ENCODE assay signal across 12 cellular contexts in the genomic region with DNA sequence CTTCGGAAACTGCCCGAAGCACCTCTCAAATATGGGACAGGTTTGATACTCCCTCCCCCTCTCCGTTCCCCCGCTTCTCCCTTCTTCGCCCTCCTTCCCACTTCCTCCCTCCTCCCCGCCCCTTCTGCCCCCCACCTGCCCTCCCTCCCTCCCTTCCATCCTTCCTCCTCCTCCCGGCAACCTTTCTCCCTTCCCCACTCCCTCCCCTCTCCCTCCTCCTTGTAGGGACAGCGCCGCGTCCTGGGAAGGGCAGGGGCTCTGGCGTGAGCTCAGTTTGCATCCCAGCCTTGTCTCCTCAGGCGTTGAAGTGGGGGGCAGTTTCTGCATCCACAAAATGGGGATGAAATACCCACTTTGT. TPM values are rescaled to one million over a fixed set of nuclear protein-coding genes. Genes with fewer than 3 reads are reported as not detected.
DNase-seq lines count a peak whose midpoint lies in the region; ATAC-seq, FAIRE-seq and TF ChIP-seq lines count a peak whose summit lies in the region.
"Had no signal": no experiment of that assay in that cellular context is flagged by ENCODE, and none has a peak within 500 bp of the region (broad histone marks: within the 10 kb centered on the region; RNA-seq: fewer than 3 reads in every experiment).

No MANE protein-coding gene starts in this region.

- dilution Hi-C loops in keratinocyte (cut with MboI; ENCODE audit: extremely low pct_ligation_motif_present, low sequenced_read_pairs): no loop called here

- ATAC-seq in HG03521 (IDR thresholded peaks at IDR 0.05; ENCODE audit: unreplicated experiment) (no peak), GM18858 (IDR thresholded peaks at IDR 0.05; ENCODE audit: unreplicated experiment) (no peak), GM18511 (IDR thresholded peaks at IDR 0.05; ENCODE audit: unreplicated experiment) (no peak)

- FAIRE-seq in keratinocyte (lab: Jason Lieb, UNC): no peak

- H3K4me2 ChIP-seq in keratinocyte (ENCODE audit: control insufficient read depth, extremely low read depth, insufficient read depth, low read depth, low read length): peak overlapping the region; percentile 93

- H3K79me2 ChIP-seq in keratinocyte (ENCODE audit: control insufficient read depth, insufficient read depth, low read length): no peaks in the 10 kb centered on the region

- TF ChIP-seq CTCF in VCaP (conservative IDR thresholded peaks at IDR 0.05): no peak
- TF ChIP-seq CTCF in keratinocyte (optimal IDR thresholded peaks at IDR 0.05 in 1 of 3, IDR thresholded peaks at IDR 0.05 in 1 of 3, conservative IDR thresholded peaks at IDR 0.05 in 1 of 3; ENCODE audit: extremely low read depth in 1 of 3, insufficient read depth in 2 of 3, low read length in 3 of 3): no peak

- H3K9me3 ChIP-seq in keratinocyte (ENCODE audit: control insufficient read depth, low read depth, low read length): no peaks in the 10 kb centered on the region
- H3K9me3 ChIP-seq: adrenal gland had no signal

- H3K4me3 ChIP-seq in keratinocyte (ENCODE audit: control insufficient read depth in 2 of 3, extremely low read depth in 1 of 3, insufficient read depth in 2 of 3, low read depth in 1 of 3, low read length in 3 of 3): no peak overlapping the region

- H2AFZ ChIP-seq in keratinocyte (ENCODE audit: control insufficient read depth, low read length): no peak overlapping the region

- H3K9me1 ChIP-seq in keratinocyte (ENCODE audit: control insufficient read depth, extremely low read depth, insufficient read depth, low read length): no peaks in the 10 kb centered on the region

- H3K27ac ChIP-seq in VCaP (peak overlapping the region; percentile 59), keratinocyte (ENCODE audit: control insufficient read depth, insufficient read depth, low read length) (no peak overlapping the region)
- H3K27ac ChIP-seq: epithelial cell of prostate had no signal

- no peaks in the 10 kb centered on the region for H4K20me1 ChIP-seq in keratinocyte (ENCODE audit: control insufficient read depth, extremely low read depth, insufficient read depth, low read length)

- no peak overlapping the region for H3K9ac ChIP-seq in keratinocyte (ENCODE audit: control insufficient read depth, extremely low read depth, insufficient read depth, low read length)

- no peaks in the 10 kb centered on the region for H3K36me3 ChIP-seq in keratinocyte (ENCODE audit: control insufficient read depth in 2 of 2, extremely low read depth in 1 of 2, insufficient read depth in 2 of 2, low read length in 2 of 2)
- H3K36me3 ChIP-seq: adrenal gland had no signal

- H3K27me3 ChIP-seq in keratinocyte (ENCODE audit: control insufficient read depth, extremely low read depth, insufficient read depth, low read length): peaks cover 12% of the 10 kb centered on the region
- H3K27me3 ChIP-seq: adrenal gland had no signal

- peaks cover 32% of the 10 kb centered on the region for H3K4me1 ChIP-seq in keratinocyte (ENCODE audit: control insufficient read depth, extremely low read depth, insufficient read depth, low read length)

- DNase-seq in A172 (ENCODE audit: low spot score) (peak; percentile 8), Daoy (ENCODE audit: low read depth) (peak; percentile 25), keratinocyte (ENCODE audit: low read depth, low spot score) (no peak), NCI-H82 treated with DMSO at 0.1 percent for 48 hours (lab: John Stamatoyannopoulos, UW; ENCODE audit: unreplicated experiment) (no peak)
- DNase-seq: midbrain, NCI-H1417 treated with DMSO at 0.1 percent for 48 hours had no signal

RNA-seq across cellular contexts. Expression of a gene that starts 6.1 kb away (rescaled TPM):
- total RNA-seq in A172 (2014; rRNA removed; shearing (Covaris generic)): 0.02 TPM in 1 of 2 replicates, not detected in the other
- total RNA-seq in Daoy (2014; rRNA removed; shearing (Covaris generic)): 0.17 and 0.51 TPM in 2 replicates
- 0.05 TPM in 1 of 3 replicates, not detected in the others for polyA plus RNA-seq in keratinocyte
- polyA plus RNA-seq in keratinocyte (2011; ENCODE audit: low read depth): not detected
- polyA plus RNA-seq in keratinocyte (2011; cell fraction: cytosol; rRNA removed): 0.03 and 0.05 TPM in 2 replicates
- polyA plus RNA-seq in keratinocyte (2011; cell fraction: nucleus; rRNA removed): 0.01 and 0.09 TPM in 2 replicates
- polyA plus RNA-seq in keratinocyte (2012; ENCODE audit: low replicate concordance): 0.01 TPM in 1 of 2 replicates, not detected in the other
- 0.16 TPM in 1 of 3 replicates, not detected in the others for polyA minus RNA-seq in keratinocyte
- polyA minus RNA-seq in keratinocyte (2011; cell fraction: cytosol; rRNA and poly(A)+ RNA removed): not detected
- polyA minus RNA-seq in keratinocyte (2011; cell fraction: nucleus; rRNA and poly(A)+ RNA removed): not detected in 2 replicates

Comparison
In these comparisons a context has a peak if more than half of its experiments do, and no peak if none do; other contexts are left out.
1. DNase-seq: peak in A172 (single experiment) and Daoy (single experiment); none in keratinocyte (single experiment) and NCI-H82 treated with DMSO at 0.1 percent for 48 hours (single experiment).